In the genomic region with DNA sequence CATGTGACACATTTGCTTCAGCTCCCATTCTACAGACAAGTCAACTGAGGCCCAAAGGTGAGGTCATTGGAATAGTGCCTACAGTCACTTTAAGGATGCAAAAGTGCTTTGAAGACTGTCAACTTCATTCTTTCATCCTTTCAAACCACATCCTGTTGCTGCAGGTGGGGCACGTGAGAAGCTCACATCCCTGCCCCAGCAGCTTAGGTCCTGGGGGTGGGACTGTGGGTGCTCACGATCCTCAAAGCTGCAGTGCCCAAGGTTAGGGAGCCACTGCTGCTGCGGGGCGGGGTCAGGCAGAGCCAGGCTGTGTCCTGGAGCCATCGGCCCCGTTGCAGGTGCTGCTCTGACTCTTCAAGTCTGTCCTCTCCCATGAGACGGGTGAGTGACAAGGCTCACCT, we compare ENCODE assay signal across 8 cellular contexts.
DNase-seq lines count a peak whose midpoint lies in the region; ATAC-seq and FAIRE-seq lines count a peak whose summit lies in the region.

No MANE protein-coding gene starts in this region.

- FAIRE-seq in GM18507 (lab: Jason Lieb, UNC): peak; percentile 79

- peak; percentile 15 for DNase-seq in GM18507 (ENCODE audit: extremely low spot score, insufficient read length, low read depth)
- peak; percentile 50 for DNase-seq in activated naive CD4-positive, alpha-beta T cell treated with anti-CD3 and anti-CD28 coated beads, Interleukin-2, amount 50 U/mL, for 16 hours
- DNase-seq in stimulated activated CD4-positive, alpha-beta T cell treated with anti-CD3 and anti-CD28 coated beads, Interleukin-1b, Interleukin-23, amount 100 ng/mL, for 48 hours: peak; percentile 66
- no peak for DNase-seq in amygdala (lab: John Stamatoyannopoulos, UW)
- no peak for DNase-seq in NCI-H128 (lab: John Stamatoyannopoulos, UW; ENCODE audit: unreplicated experiment)

- peak; percentile 53 to 57 for ATAC-seq in activated CD4-positive, CD25-positive, alpha-beta regulatory T cell treated with anti-CD3 and anti-CD28 coated beads, Interleukin-2, amount 50 U/mL, for 24 hours
- ATAC-seq in HG03442 (IDR thresholded peaks at IDR 0.05; ENCODE audit: unreplicated experiment): no peak
- ATAC-seq in HG03097 (IDR thresholded peaks at IDR 0.05; ENCODE audit: low FRiP score, unreplicated experiment): no peak

Comparison
In these comparisons a context has a peak if more than half of its experiments do, and no peak if none do; other contexts are left out.
1. DNase-seq: peak in GM18507 (single experiment), activated naive CD4-positive, alpha-beta T cell treated with anti-CD3 and anti-CD28 coated beads, Interleukin-2, amount 50 U/mL, for 16 hours (single experiment) and stimulated activated CD4-positive, alpha-beta T cell treated with anti-CD3 and anti-CD28 coated beads, Interleukin-1b, Interleukin-23, amount 100 ng/mL, for 48 hours (single experiment); none in amygdala (0 of 56) and NCI-H128 (single experiment).
2. ATAC-seq: peak in activated CD4-positive, CD25-positive, alpha-beta regulatory T cell treated with anti-CD3 and anti-CD28 coated beads, Interleukin-2, amount 50 U/mL, for 24 hours (2 of 2); none in HG03442 (single experiment) and HG03097 (single experiment).